In the genomic region with DNA sequence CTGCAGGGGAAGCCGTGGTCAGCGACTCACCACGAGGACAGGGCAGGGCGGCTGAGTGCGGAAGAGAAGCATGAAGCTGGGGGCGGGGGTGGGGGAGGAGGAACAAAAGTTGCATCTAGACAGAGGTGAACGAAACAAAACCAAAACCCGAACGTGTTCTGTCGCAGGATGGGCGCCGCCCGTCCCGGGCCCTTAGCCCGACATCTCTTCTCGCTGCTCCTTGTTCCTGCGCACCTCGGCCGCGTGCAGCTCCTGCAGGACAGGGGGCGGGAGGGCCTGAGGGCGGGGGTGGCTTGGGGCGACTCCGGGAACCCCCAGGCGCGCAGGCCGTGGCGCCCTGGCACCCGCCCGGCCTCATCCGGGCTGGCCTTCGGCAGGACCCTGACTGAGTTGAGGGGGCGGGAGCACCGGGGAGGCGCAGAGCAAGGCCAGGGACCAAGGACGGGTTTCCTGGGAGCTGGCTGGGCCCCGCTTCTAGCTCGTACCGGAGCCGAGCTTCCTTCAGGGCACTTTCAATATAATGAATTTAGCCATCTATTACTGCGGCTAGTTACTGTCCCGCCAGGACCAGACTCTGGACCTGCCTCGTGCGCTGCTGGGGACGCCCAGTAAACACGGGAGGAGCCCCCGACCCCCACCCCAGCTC, we compare ENCODE assay signal across 8 cellular contexts. TPM values are rescaled to one million over a fixed set of nuclear protein-coding genes. Genes with fewer than 3 reads are reported as not detected.
A peak's percentile ranks its signal among the peaks of the same experiment; 100 is the strongest.
DNase-seq lines count a peak whose midpoint lies in the region; ATAC-seq, FAIRE-seq and TF ChIP-seq lines count a peak whose summit lies in the region.

No MANE protein-coding gene starts in this region.

- H3F3A ChIP-seq in GM23338 (replicated peaks; ENCODE audit: low read depth): peaks cover 9% of the 10 kb centered on the region; the same call in 1 of the 2 replicates

- TF ChIP-seq POLR2A in GM12892 (IDR thresholded peaks at IDR 0.05; ENCODE audit: low read depth, low read length): no peak

- H3K36me3 ChIP-seq in ACC112 (ENCODE audit: insufficient read depth, low read length) (no peaks in the 10 kb centered on the region), GM23338 (ENCODE audit: insufficient read depth) (no peaks in the 10 kb centered on the region), muscle layer of colon (ENCODE audit: insufficient read depth, low read length) (no peaks in the 10 kb centered on the region)

- no peak for FAIRE-seq in GM12892 (lab: Jason Lieb, UNC)

- H3K27ac Mint-ChIP-seq in GM23338: no peak overlapping the region

- H3K79me2 ChIP-seq in ACC112 (ENCODE audit: control insufficient read depth, insufficient read depth, low read length, unreplicated experiment) (no peaks in the 10 kb centered on the region), GM23338 (replicated peaks; ENCODE audit: insufficient read depth) (no peaks in the 10 kb centered on the region)

- H3K36me3 Mint-ChIP-seq in GM23338 (ENCODE audit: low read depth): peaks cover 3% of the 10 kb centered on the region; the same call in 2 of the 3 replicates

- H3K9me2 ChIP-seq in GM23338 (ENCODE audit: insufficient read depth): no peaks in the 10 kb centered on the region

- peak overlapping the region; percentile 84 for H3K4me2 ChIP-seq in GM23338

- H3K27me3 ChIP-seq in ACC112 (ENCODE audit: insufficient read depth, low read length): no peaks in the 10 kb centered on the region
- H3K27me3 ChIP-seq in GM23338 (ENCODE audit: insufficient read depth): no peaks in the 10 kb centered on the region
- no peaks in the 10 kb centered on the region for H3K27me3 ChIP-seq in muscle layer of colon (ENCODE audit: control insufficient read depth in 1 of 2, insufficient read depth in 2 of 2, low read length in 2 of 2)

- H3K4me1 Mint-ChIP-seq in GM23338: peaks cover 11% of the 10 kb centered on the region

- DNase-seq in GM23338 (ENCODE audit: low spot score) (peak; percentile 71), coronary artery (ENCODE audit: low spot score) (no peak), GM12892 (ENCODE audit: insufficient read length) (no peak), NCI-H1105 (lab: John Stamatoyannopoulos, UW) (no peak), NCI-H2227 (lab: John Stamatoyannopoulos, UW; ENCODE audit: unreplicated experiment) (no peak)

- H3K27me3 Mint-ChIP-seq in GM23338 (ENCODE audit: insufficient read depth, low read depth, poor library complexity): peaks cover 14% of the 10 kb centered on the region

- no peaks in the 10 kb centered on the region; the same call in 1 of the 2 replicates for H4K20me1 ChIP-seq in GM23338 (replicated peaks; ENCODE audit: insufficient read depth)

- H2AFZ ChIP-seq in ACC112 (ENCODE audit: low read length, unreplicated experiment): no peak overlapping the region
- no peak overlapping the region for H2AFZ ChIP-seq in GM23338

- ATAC-seq in GM23338: peak; percentile 48
- peak; percentile 9; the same call in 1 of the 3 replicates for ATAC-seq in SK-N-SH treated with all-trans-retinoic acid at 6 μM for 48 hours

- H3K9me3 ChIP-seq in muscle layer of colon (ENCODE audit: low read length): no peaks in the 10 kb centered on the region

- no peak overlapping the region for H3K27ac ChIP-seq in ACC112 (ENCODE audit: low read depth, low read length)
- peak overlapping the region; percentile 55; the same call in 1 of the 2 replicates for H3K27ac ChIP-seq in GM23338 (ENCODE audit: low read depth)
- H3K27ac ChIP-seq in coronary artery: peak overlapping the region; percentile 41 to 85
- H3K27ac ChIP-seq in muscle layer of colon (ENCODE audit: low read depth, low read length): peak overlapping the region; percentile 44

- H3K4me3 Mint-ChIP-seq in GM23338: no peak overlapping the region; the same call in 2 of the 3 replicates

- H3K4me1 ChIP-seq in ACC112 (ENCODE audit: control insufficient read depth, insufficient read depth, low read length, unreplicated experiment): peaks cover 12% of the 10 kb centered on the region
- peaks cover 7% of the 10 kb centered on the region; the same call in 1 of the 2 replicates for H3K4me1 ChIP-seq in GM23338 (ENCODE audit: insufficient read depth)
- peaks cover 3% of the 10 kb centered on the region for H3K4me1 ChIP-seq in muscle layer of colon (ENCODE audit: insufficient read depth, low read length)

- no peaks in the 10 kb centered on the region for H3K9me3 Mint-ChIP-seq in GM23338

- TF ChIP-seq CTCF in GM23338 (conservative IDR thresholded peaks at IDR 0.05; ENCODE audit: low read depth in 2 of 2) (no peak), coronary artery (IDR thresholded peaks at IDR 0.05) (no peak)

- H3K9ac ChIP-seq in muscle layer of colon (ENCODE audit: low read length): no peak overlapping the region

- H3K4me3 ChIP-seq in ACC112 (ENCODE audit: low read depth, low read length) (peak overlapping the region; percentile 29; the same call in 1 of the 2 replicates), GM23338 (peak overlapping the region; percentile 63), coronary artery (peak overlapping the region; percentile 69), muscle layer of colon (ENCODE audit: low read depth in 1 of 2, low read length in 2 of 2) (peak overlapping the region; percentile 26 to 41)

TF ChIP-seq in GM23338, 12 proteins besides CTCF, POLR2A, EP300 and RAD21:
- TF ChIP-seq ZNF331 (CRISPR knock-in tag; IDR thresholded peaks at IDR 0.05; ENCODE audit: low read depth): no peak

TF ChIP-seq in SK-N-SH treated with all-trans-retinoic acid at 6 μM for 48 hours, 23 proteins besides CTCF, POLR2A, EP300 and RAD21:
- TF ChIP-seq TOX (CRISPR knock-in tag; IDR thresholded peaks at IDR 0.05; ENCODE audit: borderline replicate concordance) (no peak), CSRNP3 (CRISPR knock-in tag; IDR thresholded peaks at IDR 0.05) (no peak), RARB (CRISPR knock-in tag; IDR thresholded peaks at IDR 0.05) (no peak)
TF ChIP-seq in SK-N-SH treated with all-trans-retinoic acid at 6 μM for 48 hours: peak in this region for 0.

RNA-seq across cellular contexts. Expression of gene STMN3, which starts 12.0 kb away (rescaled TPM):
- total RNA-seq in GM23338 (2014; rRNA removed; shearing (Covaris generic)): 42.7 and 61.3 TPM in 2 replicates
- polyA plus RNA-seq in GM23338 (2016; fragmentation: Nextera tagmentation; extraction: Ambion mirVana): 28.6 and 29.7 TPM in 2 replicates
- polyA plus RNA-seq in GM12892 (2012; ENCODE audit: missing spikeins): 2.0 TPM

RNA-seq across cellular contexts. Expression of gene GMEB2, which starts 14.4 kb away (rescaled TPM):
- 19.3 and 20.6 TPM in 2 replicates for total RNA-seq in GM23338 (2014; rRNA removed; shearing (Covaris generic))
- 4.4 and 4.9 TPM in 2 replicates for polyA plus RNA-seq in GM23338 (2016; fragmentation: Nextera tagmentation; extraction: Ambion mirVana)
- polyA plus RNA-seq in GM12892 (2012; ENCODE audit: missing spikeins): 3.2 TPM

RNA-seq across cellular contexts. Expression of gene RTEL1, which starts 16.8 kb away (rescaled TPM):
- 26.5 and 34.5 TPM in 2 replicates for total RNA-seq in GM23338 (2014; rRNA removed; shearing (Covaris generic))
- 13.5 and 14.2 TPM in 2 replicates for polyA plus RNA-seq in GM23338 (2016; fragmentation: Nextera tagmentation; extraction: Ambion mirVana)
- polyA plus RNA-seq in GM12892 (2012; ENCODE audit: missing spikeins): 10.9 TPM

RNA-seq across cellular contexts. Expression of gene TNFRSF6B, which starts 55.2 kb away (rescaled TPM):
- total RNA-seq in GM23338 (2014; rRNA removed; shearing (Covaris generic)): 0.28 and 3.8 TPM in 2 replicates
- not detected in 2 replicates for polyA plus RNA-seq in GM23338 (2016; fragmentation: Nextera tagmentation; extraction: Ambion mirVana)
- polyA plus RNA-seq in GM12892 (2012; ENCODE audit: missing spikeins): not detected
